In the genomic region with DNA sequence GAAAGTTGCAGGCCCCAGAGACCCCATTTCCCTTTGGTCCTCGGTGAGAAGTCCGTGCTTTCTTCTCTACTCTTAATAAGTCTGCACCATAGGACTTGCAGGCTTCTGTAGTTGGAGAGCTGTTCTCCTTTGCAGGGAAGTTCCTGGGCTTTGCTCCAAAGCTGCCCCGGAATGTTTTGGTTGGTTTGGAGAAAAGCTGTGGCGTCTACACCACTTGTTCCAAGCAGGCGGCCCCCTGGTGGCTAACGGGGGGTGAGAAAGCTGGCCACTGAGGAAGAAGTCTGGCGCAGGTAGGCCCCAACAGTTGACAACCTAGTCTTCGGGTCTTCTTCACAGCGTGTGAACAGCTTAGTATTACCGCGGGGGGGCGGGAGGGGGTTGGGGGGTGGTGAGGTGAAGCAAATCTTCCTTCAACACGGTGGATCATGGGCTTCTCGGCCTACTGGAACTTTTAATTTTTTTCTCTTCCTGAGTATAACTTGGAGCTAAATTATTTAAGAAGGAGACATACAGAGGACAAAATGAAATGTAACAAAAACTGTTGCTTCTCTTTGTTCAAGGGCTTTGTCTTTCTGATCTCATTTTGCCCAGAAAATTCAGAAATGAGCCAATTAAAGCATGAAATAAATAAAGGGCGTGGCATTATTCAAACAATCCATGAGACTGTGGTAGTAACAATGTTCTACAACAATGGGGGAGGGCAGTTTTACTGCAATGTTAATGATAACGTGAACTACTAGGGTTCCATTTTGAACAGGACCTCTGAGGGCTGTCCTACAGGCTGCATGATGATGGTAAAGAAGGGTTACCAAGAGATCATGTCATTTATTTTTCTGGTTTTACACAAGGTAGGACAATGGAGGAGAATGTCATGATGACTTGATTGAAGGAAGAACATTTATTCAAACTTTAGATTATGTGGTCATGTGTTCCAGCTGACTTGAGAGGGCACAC, we compare ENCODE assay signal across 9 cellular contexts. TPM values are rescaled to one million over a fixed set of nuclear protein-coding genes. Genes with fewer than 3 reads are reported as not detected.
DNase-seq lines count a peak whose midpoint lies in the region; ATAC-seq and TF ChIP-seq lines count a peak whose summit lies in the region.
"Had no signal": no experiment of that assay in that cellular context is flagged by ENCODE, and none has a peak within 500 bp of the region (broad histone marks: within the 10 kb centered on the region; RNA-seq: fewer than 3 reads in every experiment).

No MANE protein-coding gene starts in this region.

- no peak overlapping the region for H3K4me3 ChIP-seq in Karpas-422 (ENCODE audit: low read length)
- H3K4me3 ChIP-seq in cardiac fibroblast (replicated peaks in 1 of 2; ENCODE audit: low read depth in 2 of 2, low read length in 2 of 2): no peak overlapping the region
- H3K4me3 ChIP-seq in lower leg skin (ENCODE audit: low read depth, poor library complexity, severe bottlenecking): no peak overlapping the region
- no peak overlapping the region for H3K4me3 ChIP-seq in vagina

- H3K27ac Mint-ChIP-seq in stimulated activated naive B cell treated with anti-CD40 and anti-IgM and Interleukin-4, amounts not matched to agents 10 μg/mL and 1 μg/mL and 100 μg/mL, for 72 hours: no peak overlapping the region
- no peak overlapping the region for H3K27ac Mint-ChIP-seq in activated naive CD4-positive, alpha-beta T cell treated with anti-CD3 and anti-CD28 coated beads for 36 hours
- H3K27ac Mint-ChIP-seq: stimulated activated naive CD8-positive, alpha-beta T cell treated with anti-CD3 and anti-CD28 coated beads, Interleukin-15, Interleukin-2, amounts not matched to agents 100 ng/mL and 50 ng/mL, for 24 hours had no signal

- TF ChIP-seq POLR2A in lower leg skin (IDR thresholded peaks at IDR 0.05): no peak
- no peak for TF ChIP-seq POLR2A in vagina (IDR thresholded peaks at IDR 0.05)

- no peaks in the 10 kb centered on the region for H4K20me1 ChIP-seq in Karpas-422 (ENCODE audit: insufficient read depth, low read depth, low read length)

- H3K27me3 ChIP-seq in Karpas-422 (ENCODE audit: low read length) (no peaks in the 10 kb centered on the region), vagina (no peaks in the 10 kb centered on the region)

- no peak overlapping the region for H2AFZ ChIP-seq in Karpas-422 (ENCODE audit: low read length)

- H3K9me3 ChIP-seq in Karpas-422 (ENCODE audit: low read length): no peaks in the 10 kb centered on the region
- H3K9me3 ChIP-seq in vagina: no peaks in the 10 kb centered on the region

- ATAC-seq in stimulated activated naive B cell treated with anti-CD40 and anti-IgM and Interleukin-4, amounts not matched to agents 10 μg/mL and 1 μg/mL and 100 μg/mL, for 72 hours (replicated peaks): no peak

- TF ChIP-seq CTCF in cardiac fibroblast (IDR thresholded peaks at IDR 0.05; ENCODE audit: low read depth, low read length): peak; percentile 65
- no peak for TF ChIP-seq CTCF in lower leg skin (IDR thresholded peaks at IDR 0.05)
- peak in 1 of 3 experiments; percentile 10 for TF ChIP-seq CTCF in vagina (IDR thresholded peaks at IDR 0.05)

- H3K4me1 ChIP-seq in Karpas-422 (ENCODE audit: low read length): no peaks in the 10 kb centered on the region
- peaks cover 27% of the 10 kb centered on the region for H3K4me1 ChIP-seq in vagina

- peak overlapping the region in 1 of 2 donors; percentile 25 for H3K4me3 Mint-ChIP-seq in stimulated activated naive B cell treated with anti-CD40 and anti-IgM and Interleukin-4, amounts not matched to agents 10 μg/mL and 1 μg/mL and 100 μg/mL, for 72 hours
- H3K4me3 Mint-ChIP-seq in activated naive CD4-positive, alpha-beta T cell treated with anti-CD3 and anti-CD28 coated beads for 36 hours: no peak overlapping the region
- H3K4me3 Mint-ChIP-seq: stimulated activated naive CD8-positive, alpha-beta T cell treated with anti-CD3 and anti-CD28 coated beads, Interleukin-15, Interleukin-2, amounts not matched to agents 100 ng/mL and 50 ng/mL, for 24 hours had no signal

- no peaks in the 10 kb centered on the region for H3K9me3 Mint-ChIP-seq in stimulated activated naive B cell treated with anti-CD40 and anti-IgM and Interleukin-4, amounts not matched to agents 10 μg/mL and 1 μg/mL and 100 μg/mL, for 72 hours
- no peaks in the 10 kb centered on the region for H3K9me3 Mint-ChIP-seq in activated naive CD4-positive, alpha-beta T cell treated with anti-CD3 and anti-CD28 coated beads for 36 hours
- H3K9me3 Mint-ChIP-seq: stimulated activated naive CD8-positive, alpha-beta T cell treated with anti-CD3 and anti-CD28 coated beads, Interleukin-15, Interleukin-2, amounts not matched to agents 100 ng/mL and 50 ng/mL, for 24 hours had no signal

- H3K4me2 ChIP-seq in Karpas-422 (ENCODE audit: low read depth, low read length, poor library complexity, severe bottlenecking): no peak overlapping the region

- no peak overlapping the region for H3K9ac ChIP-seq in Karpas-422 (ENCODE audit: low read length)

- no peaks in the 10 kb centered on the region for H3K36me3 Mint-ChIP-seq in stimulated activated naive B cell treated with anti-CD40 and anti-IgM and Interleukin-4, amounts not matched to agents 10 μg/mL and 1 μg/mL and 100 μg/mL, for 72 hours
- H3K36me3 Mint-ChIP-seq in activated naive CD4-positive, alpha-beta T cell treated with anti-CD3 and anti-CD28 coated beads for 36 hours (ENCODE audit: low read depth): no peaks in the 10 kb centered on the region

- no peaks in the 10 kb centered on the region for H3K79me2 ChIP-seq in Karpas-422 (ENCODE audit: low read length)

- intact Hi-C loops in lower leg skin (cut with DNase I; ENCODE audit: low total_unique reads): no loop called here
- intact Hi-C loops in vagina (cut with DNase I): loop anchor here (10.0 kb wide), 1 partner anchor 232 kb away; no protein-coding TSS in a partner anchor
- intact Hi-C loops in activated naive CD4-positive, alpha-beta T cell treated with anti-CD3 and anti-CD28 coated beads for 36 hours (cut with micrococcal nuclease): no loop called here

- H3K36me3 ChIP-seq in Karpas-422 (ENCODE audit: insufficient read depth, low read length) (no peaks in the 10 kb centered on the region), vagina (no peaks in the 10 kb centered on the region)

- peaks cover 23 to 57% of the 10 kb centered on the region in 2 donors for H3K4me1 Mint-ChIP-seq in stimulated activated naive B cell treated with anti-CD40 and anti-IgM and Interleukin-4, amounts not matched to agents 10 μg/mL and 1 μg/mL and 100 μg/mL, for 72 hours
- peaks cover 6% of the 10 kb centered on the region for H3K4me1 Mint-ChIP-seq in activated naive CD4-positive, alpha-beta T cell treated with anti-CD3 and anti-CD28 coated beads for 36 hours (ENCODE audit: low read depth)

- CTCF ChIA-PET in activated naive CD4-positive, alpha-beta T cell treated with anti-CD3 and anti-CD28 coated beads for 36 hours (lab: Charles Lee): interaction anchor here (0.6 kb wide), 1 partner anchor 95 kb away, joined by 3 read pairs; no protein-coding TSS in a partner anchor

- 65 to 74% methylated on average over 16 of the region's 16 CpGs for WGBS in lower leg skin, 2 donors

- no peak overlapping the region for H3K27ac ChIP-seq in Karpas-422 (ENCODE audit: low read length)
- peak overlapping the region; percentile 93 for H3K27ac ChIP-seq in vagina

- H3K9me2 ChIP-seq in Karpas-422 (replicated peaks; ENCODE audit: insufficient read depth, low read length): no peaks in the 10 kb centered on the region

- peaks cover 0 to 9% of the 10 kb centered on the region in 2 donors for H3K27me3 Mint-ChIP-seq in stimulated activated naive B cell treated with anti-CD40 and anti-IgM and Interleukin-4, amounts not matched to agents 10 μg/mL and 1 μg/mL and 100 μg/mL, for 72 hours
- H3K27me3 Mint-ChIP-seq in activated naive CD4-positive, alpha-beta T cell treated with anti-CD3 and anti-CD28 coated beads for 36 hours (ENCODE audit: low read depth): peaks cover 50% of the 10 kb centered on the region

- DNase-seq in Ammon's horn (ENCODE audit: low spot score): peak; percentile 35
- peak; percentile 48 for DNase-seq in Karpas-422
- DNase-seq in cardiac fibroblast (ENCODE audit: low read depth in 2 of 2): peak; percentile 64 to 93
- peak; percentile 55 to 92 for DNase-seq in lower leg skin (ENCODE audit: low spot score in 2 of 2)
- DNase-seq in vagina (ENCODE audit: extremely low spot score in 2 of 2): no peak
- no peak for DNase-seq in stimulated activated naive B cell treated with anti-CD40 and anti-IgM and Interleukin-4, amounts not matched to agents 10 μg/mL and 1 μg/mL and 100 μg/mL, for 72 hours
- no peak for DNase-seq in NCI-H345 (lab: John Stamatoyannopoulos, UW)
- no peak for DNase-seq in activated naive CD4-positive, alpha-beta T cell treated with anti-CD3 and anti-CD28 coated beads for 36 hours

RNA-seq across cellular contexts. Expression of a gene that starts 2.2 kb away (rescaled TPM):
- not detected in 2 replicates for total RNA-seq in Karpas-422 (2014; rRNA removed; shearing (Covaris generic); ENCODE audit: low replicate concordance)
- total RNA-seq in lower leg skin: 10 to 100 TPM; 19.8 to 25.8 (median 23.4) TPM
- 22.8 TPM for total RNA-seq in vagina
- not detected for total RNA-seq in activated naive CD4-positive, alpha-beta T cell treated with anti-CD3 and anti-CD28 coated beads for 36 hours

Comparison
In these comparisons a context has a peak if more than half of its experiments do, and no peak if none do; other contexts are left out.
1. DNase-seq: peak in Ammon's horn (single experiment), Karpas-422 (single experiment), cardiac fibroblast (2 of 2) and lower leg skin (2 of 2); none in vagina (0 of 2), stimulated activated naive B cell treated with anti-CD40 and anti-IgM and Interleukin-4, amounts not matched to agents 10 μg/mL and 1 μg/mL and 100 μg/mL, for 72 hours (single experiment), NCI-H345 (single experiment) and activated naive CD4-positive, alpha-beta T cell treated with anti-CD3 and anti-CD28 coated beads for 36 hours (single experiment).
2. RNA of a gene that starts 2.2 kb away (total RNA-seq): 19.8 to 25.8 TPM in lower leg skin and 22.8 TPM in vagina (single experiment); not detected in Karpas-422 and not detected in activated naive CD4-positive, alpha-beta T cell treated with anti-CD3 and anti-CD28 coated beads for 36 hours; every median in the first group is over 10 times any median in the second.